11 cellular contexts compared by ENCODE assay signal in genomic region chr18:9706081-9706935, GRCh38. TPM values are rescaled to one million over a fixed set of nuclear protein-coding genes. Genes with fewer than 3 reads are reported as not detected.
DNase-seq lines count a peak whose midpoint lies in the region; ATAC-seq and TF ChIP-seq lines count a peak whose summit lies in the region.
"Had no signal": no experiment of that assay in that cellular context is flagged by ENCODE, and none has a peak within 500 bp of the region (broad histone marks: within the 10 kb centered on the region; RNA-seq: fewer than 3 reads in every experiment).

No MANE protein-coding gene starts in this region.

- H3K4me2 ChIP-seq in parathyroid adenoma (ENCODE audit: low read length), result no peak overlapping the region

- no peaks in the 10 kb centered on the region for H3K9me3 Mint-ChIP-seq in CD8-positive, alpha-beta T cell
- H3K9me3 Mint-ChIP-seq in T-cell, result no peaks in the 10 kb centered on the region
- H3K9me3 Mint-ChIP-seq: activated naive CD4-positive, alpha-beta T cell treated with anti-CD3 and anti-CD28 coated beads, Interleukin-2, amount 50 U/mL, for 24 hours had no signal

- no peaks in the 10 kb centered on the region for H3K36me3 Mint-ChIP-seq in CD8-positive, alpha-beta T cell
- no peaks in the 10 kb centered on the region for H3K36me3 Mint-ChIP-seq in T-cell
- H3K36me3 Mint-ChIP-seq: activated naive CD4-positive, alpha-beta T cell treated with anti-CD3 and anti-CD28 coated beads, Interleukin-2, amount 50 U/mL, for 24 hours had no signal

- H3K27me3 ChIP-seq in CD8-positive, alpha-beta T cell (ENCODE audit: insufficient read depth, low read length), result peaks cover 14% of the 10 kb centered on the region
- H3K27me3 ChIP-seq in esophagus squamous epithelium, result no peaks in the 10 kb centered on the region
- H3K27me3 ChIP-seq in parathyroid adenoma (ENCODE audit: control insufficient read depth, insufficient read depth, low read length), result no peaks in the 10 kb centered on the region
- H3K27me3 ChIP-seq in A673 (replicated peaks; ENCODE audit: insufficient read depth, low read depth, low read length, poor library complexity), result no peaks in the 10 kb centered on the region
- H3K27me3 ChIP-seq: upper lobe of right lung had no signal

- H3K27me3 Mint-ChIP-seq in CD8-positive, alpha-beta T cell (ENCODE audit: low read depth), result peaks cover 45% of the 10 kb centered on the region
- H3K27me3 Mint-ChIP-seq in T-cell, result peaks cover 46 to 55% of the 10 kb centered on the region in 2 donors

- H3K36me3 ChIP-seq in CD8-positive, alpha-beta T cell (ENCODE audit: insufficient read depth, low read length), result no peaks in the 10 kb centered on the region
- H3K36me3 ChIP-seq in esophagus squamous epithelium (no peaks in the 10 kb centered on the region), parathyroid adenoma (ENCODE audit: control insufficient read depth, insufficient read depth, low read length) (no peaks in the 10 kb centered on the region), A673 (ENCODE audit: insufficient read depth, low read length, poor library complexity, severe bottlenecking) (no peaks in the 10 kb centered on the region)
- H3K36me3 ChIP-seq: upper lobe of right lung had no signal

- H3K9me3 ChIP-seq in CD8-positive, alpha-beta T cell (ENCODE audit: low read length), result no peaks in the 10 kb centered on the region
- H3K9me3 ChIP-seq in esophagus squamous epithelium (no peaks in the 10 kb centered on the region), parathyroid adenoma (ENCODE audit: control insufficient read depth, low read length) (no peaks in the 10 kb centered on the region), A673 (ENCODE audit: low read depth, low read length, poor library complexity, severe bottlenecking) (no peaks in the 10 kb centered on the region)
- H3K9me3 ChIP-seq: upper lobe of right lung had no signal

- no peak for DNase-seq in CD8-positive, alpha-beta T cell
- DNase-seq in T-cell (no peak), esophagus squamous epithelium (lab: John Stamatoyannopoulos, UW) (no peak), NCI-H2171 treated with DMSO at 0.1 percent for 48 hours (lab: John Stamatoyannopoulos, UW) (no peak), NCI-H345 (lab: John Stamatoyannopoulos, UW) (no peak), left ventricle myocardium superior (no peak), A673 (ENCODE audit: low spot score) (no peak)
- DNase-seq: glutamatergic neuron, upper lobe of right lung had no signal

- 72 to 83% methylated on average over 12 of the region's 12 CpGs for WGBS in esophagus squamous epithelium, 2 donors

- H3K4me1 Mint-ChIP-seq in CD8-positive, alpha-beta T cell (ENCODE audit: low read depth), result peaks cover 23% of the 10 kb centered on the region
- H3K4me1 Mint-ChIP-seq in T-cell, result peaks cover 12 to 27% (median 16%) of the 10 kb centered on the region in 3 donors

- no peak for TF ChIP-seq POLR2A in esophagus squamous epithelium (IDR thresholded peaks at IDR 0.05)

- BruUV-seq in A673 (replicated peaks; lab: Mats Ljungman, UMichigan), result no TSS peak

- H2AFZ ChIP-seq in parathyroid adenoma, result peak overlapping the region; percentile 9

- H3K27ac ChIP-seq in CD8-positive, alpha-beta T cell (ENCODE audit: low read depth, low read length), result no peak overlapping the region
- peak overlapping the region in 3 of 4 donors; percentile 88 to 92 (median 91) for H3K27ac ChIP-seq in esophagus squamous epithelium
- H3K27ac ChIP-seq in parathyroid adenoma, result no peak overlapping the region
- H3K27ac ChIP-seq in A673 (ENCODE audit: low read depth, low read length, poor library complexity, severe bottlenecking), result no peak overlapping the region

- no peaks in the 10 kb centered on the region for H3K4me1 ChIP-seq in CD8-positive, alpha-beta T cell (ENCODE audit: insufficient read depth, low read length)
- peaks cover 6 to 59% (median 16%) of the 10 kb centered on the region in 3 donors for H3K4me1 ChIP-seq in esophagus squamous epithelium
- no peaks in the 10 kb centered on the region for H3K4me1 ChIP-seq in parathyroid adenoma
- H3K4me1 ChIP-seq in A673 (ENCODE audit: insufficient read depth, low read length, poor library complexity, severe bottlenecking), result peaks cover 12% of the 10 kb centered on the region

- H3K4me3 Mint-ChIP-seq in CD8-positive, alpha-beta T cell, result peak overlapping the region; percentile 55
- peak overlapping the region in 2 of 3 donors; percentile 31 to 63 for H3K4me3 Mint-ChIP-seq in T-cell

- no peaks in the 10 kb centered on the region for H3K79me2 ChIP-seq in parathyroid adenoma

- H3K4me3 ChIP-seq in CD8-positive, alpha-beta T cell (ENCODE audit: low read depth, low read length), result no peak overlapping the region
- H3K4me3 ChIP-seq in esophagus squamous epithelium (no peak overlapping the region), parathyroid adenoma (ENCODE audit: low read depth, low read length) (no peak overlapping the region), A673 (ENCODE audit: low read depth, low read length, poor library complexity, severe bottlenecking) (no peak overlapping the region)

- CTCF ChIA-PET in CD8-positive, alpha-beta T cell (lab: Charles Lee), result no interaction called here
- CTCF ChIA-PET in T-cell (lab: Charles Lee) (interaction anchor here in 1 of 2 donors (0.6 kb wide), 1 partner anchor 1587 kb away, joined by 3 read pairs; no protein-coding TSS in a partner anchor), A673 (lab: Charles Lee) (no interaction called here)

- intact Hi-C loops in CD8-positive, alpha-beta T cell (cut with DNase I, micrococcal nuclease), result no loop called here
- intact Hi-C loops in esophagus squamous epithelium (cut with DNase I) (no loop called here), left ventricle myocardium superior (cut with micrococcal nuclease) (loop anchor here (10.0 kb wide), 1 partner anchor 68 kb away; no protein-coding TSS in a partner anchor), A673 (cut with micrococcal nuclease; ENCODE audit: unreplicated experiment) (loop anchor here (10.0 kb wide), 2 partner anchors 218 to 818 kb away; partner anchors contain the start of gene NAPG)

- H3K27ac Mint-ChIP-seq in CD8-positive, alpha-beta T cell, result no peak overlapping the region
- H3K27ac Mint-ChIP-seq in T-cell, result no peak overlapping the region
- H3K27ac Mint-ChIP-seq: activated naive CD4-positive, alpha-beta T cell treated with anti-CD3 and anti-CD28 coated beads, Interleukin-2, amount 50 U/mL, for 24 hours had no signal

- no peak overlapping the region for H3K9ac ChIP-seq in parathyroid adenoma

- POLR2A ChIA-PET in CD8-positive, alpha-beta T cell (lab: Charles Lee), result no interaction called here
- POLR2A ChIA-PET in T-cell (lab: Charles Lee) (no interaction called here), A673 (lab: Charles Lee; ENCODE audit: low non-redundant PET) (no interaction called here)

- ATAC-seq in CD8-positive, alpha-beta T cell, result no peak
- ATAC-seq in T-cell (replicated peaks in 1 of 4) (no peak), left ventricle myocardium superior (no peak)
- ATAC-seq: upper lobe of right lung had no signal

- no peak for TF ChIP-seq CTCF in CD8-positive, alpha-beta T cell (IDR thresholded peaks at IDR 0.05)
- no peak for TF ChIP-seq CTCF in esophagus squamous epithelium (IDR thresholded peaks at IDR 0.05)
- no peak for TF ChIP-seq CTCF in parathyroid adenoma (IDR thresholded peaks at IDR 0.05)
- no peak for TF ChIP-seq CTCF in A673 (conservative IDR thresholded peaks at IDR 0.05; ENCODE audit: low read depth, low read length)

RNA-seq across cellular contexts. Expression of gene RAB31, which starts 1.8 kb away (rescaled TPM):
- under 1 TPM; 0.11 to 0.22 TPM for total RNA-seq in CD8-positive, alpha-beta T cell
- 1 to 10 TPM in 4 of 5 donors, under 1 TPM in 1; 0.60 to 2.0 (median 1.5) TPM for total RNA-seq in T-cell
- total RNA-seq in esophagus squamous epithelium, result 10 to 100 TPM; 17.4 to 76.0 (median 45.0) TPM
- 7.6 TPM for total RNA-seq in left ventricle myocardium superior
- 6.1 and 8.1 TPM in 2 replicates for total RNA-seq in A673 (2021)

Comparison
In these comparisons a context has a peak if more than half of its experiments do, and no peak if none do; other contexts are left out.
1. H3K27ac ChIP-seq: peak in esophagus squamous epithelium (3 of 4); none in CD8-positive, alpha-beta T cell (single experiment), parathyroid adenoma (single experiment) and A673 (single experiment).
2. intact Hi-C loops: an anchor here in left ventricle myocardium superior (10.0 kb wide) and A673 (10.0 kb wide); none called in CD8-positive, alpha-beta T cell and esophagus squamous epithelium.